Comparison of ENCODE assay signal across 20 cellular contexts in the genomic region with DNA sequence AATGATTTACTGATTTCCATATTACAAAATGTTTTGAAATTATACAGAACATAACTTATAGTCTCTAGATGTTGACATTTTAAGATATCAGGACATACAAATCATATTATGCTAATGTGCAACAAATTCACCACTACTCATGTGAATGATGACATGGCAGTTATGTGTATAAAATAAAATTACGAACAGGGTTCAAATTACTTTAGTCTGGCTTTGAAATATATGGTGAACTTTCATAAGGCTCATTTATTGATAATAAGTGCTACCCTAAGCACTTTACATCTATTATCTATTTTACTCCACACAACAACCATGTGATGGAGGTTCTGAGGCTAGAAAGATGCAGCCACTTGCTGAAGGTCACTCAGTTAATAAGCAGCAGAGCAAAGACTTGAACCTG.
DNase-seq lines count a peak whose midpoint lies in the region; ATAC-seq, FAIRE-seq and TF ChIP-seq lines count a peak whose summit lies in the region.
"Had no signal": no experiment of that assay in that cellular context is flagged by ENCODE, and none has a peak within 500 bp of the region (broad histone marks: within the 10 kb centered on the region; RNA-seq: fewer than 3 reads in every experiment).

No MANE protein-coding gene starts in this region.

- no peaks in the 10 kb centered on the region for H3K9me1 ChIP-seq in K562 (ENCODE audit: control insufficient read depth, insufficient read depth, low read length)

- H3K79me2 ChIP-seq in GM23248 (ENCODE audit: insufficient read depth) (no peaks in the 10 kb centered on the region), K562 (ENCODE audit: control insufficient read depth, insufficient read depth, low read length) (no peaks in the 10 kb centered on the region)

- H2AFZ ChIP-seq in GM23248 (peak overlapping the region; percentile 61; the same call in 1 of the 2 replicates), K562 (ENCODE audit: low read depth, low read length) (no peak overlapping the region)

- TF ChIP-seq CTCF in A549 (IDR thresholded peaks at IDR 0.05) (no peak), K562 (IDR thresholded peaks at IDR 0.05 in 2 of 3, conservative IDR thresholded peaks at IDR 0.05 in 1 of 3; ENCODE audit: insufficient read depth in 2 of 3, low read depth in 1 of 3, low read length in 3 of 3) (no peak), foreskin fibroblast (IDR thresholded peaks at IDR 0.05; ENCODE audit: low read depth, low read length) (no peak)

- WGBS in A549 (ENCODE audit: missing lambda C conversion rate) = 67% methylated on average over 1 of the region's 1 CpG
- WGBS in GM23248 (ENCODE audit: low coverage in 1 of 2, low lambda C conversion rate in 2 of 2, missing lambda C conversion rate in 2 of 2), 2 experiments = 0 to 8% methylated on average over 1 of the region's 1 CpG
- 3% methylated on average over 1 of the region's 1 CpG for WGBS in K562 (ENCODE audit: insufficient coverage, low coverage, missing lambda C conversion rate)

- no peak for TF ChIP-seq EP300 in A549 (IDR thresholded peaks at IDR 0.05)
- TF ChIP-seq EP300 in K562 (IDR thresholded peaks at IDR 0.05; ENCODE audit: low read length) = no peak

- no peak overlapping the region for H3K27ac ChIP-seq in A549
- no peak overlapping the region for H3K27ac ChIP-seq in GM23248
- no peak overlapping the region for H3K27ac ChIP-seq in K562 (ENCODE audit: extremely low read depth, low read depth, low read length)
- H3K27ac ChIP-seq: BLaER1 treated with 17β-estradiol and CSF1 and Interleukin-3, amounts not matched to agents 10 nM and 100 nM; C4-2B had no signal

- TF ChIP-seq POLR2A in A549 (IDR thresholded peaks at IDR 0.05; ENCODE audit: low read length) (no peak), K562 (conservative IDR thresholded peaks at IDR 0.05) (no peak)

- H3K9me2 ChIP-seq in GM23248 (ENCODE audit: insufficient read depth) = no peaks in the 10 kb centered on the region

- H3K36me3 ChIP-seq in GM23248 (ENCODE audit: low read depth) = no peaks in the 10 kb centered on the region
- no peaks in the 10 kb centered on the region for H3K36me3 ChIP-seq in K562 (ENCODE audit: control insufficient read depth, insufficient read depth, low read length)
- H3K36me3 ChIP-seq: BLaER1 treated with 17β-estradiol and CSF1 and Interleukin-3, amounts not matched to agents 10 nM and 100 nM had no signal

- no peak for FAIRE-seq in A549 (lab: Jason Lieb, UNC)
- FAIRE-seq in K562 (lab: Jason Lieb, UNC) = no peak
- FAIRE-seq: A204.1, D721Med, G401.6, GM12891, GM19239 had no signal

- H3K4me2 ChIP-seq in A549 (no peak overlapping the region), GM23248 (ENCODE audit: unreplicated experiment) (no peak overlapping the region), K562 (ENCODE audit: insufficient read depth, low read length) (no peak overlapping the region)
- H3K4me2 ChIP-seq: BLaER1 treated with 17β-estradiol and CSF1 and Interleukin-3, amounts not matched to agents 10 nM and 100 nM had no signal

- peaks cover 18% of the 10 kb centered on the region for H3F3A ChIP-seq in GM23248 (ENCODE audit: insufficient read depth)

- TF ChIP-seq RAD21 in A549 (conservative IDR thresholded peaks at IDR 0.05 in 1 of 2, IDR thresholded peaks at IDR 0.05 in 1 of 2) = no peak
- no peak for TF ChIP-seq RAD21 in K562 (CRISPR knock-in tag; conservative IDR thresholded peaks at IDR 0.05 in 1 of 2, IDR thresholded peaks at IDR 0.05 in 1 of 2)

- POLR2A ChIA-PET in A549 (lab: Yijun Ruan, JAX) (no interaction called here), K562 (lab: Yijun Ruan, JAX) (no interaction called here)

- H3K27me3 ChIP-seq in GM23248 (replicated peaks; ENCODE audit: insufficient read depth) (no peaks in the 10 kb centered on the region), K562 (ENCODE audit: control insufficient read depth in 2 of 2, insufficient read depth in 2 of 2, low read length in 2 of 2) (peaks cover 0 to 3% of the 10 kb centered on the region in 2 experiments; a peak in 2 of 5 replicates)
- H3K27me3 ChIP-seq: BLaER1 treated with 17β-estradiol and CSF1 and Interleukin-3, amounts not matched to agents 10 nM and 100 nM had no signal

- intact Hi-C loops in K562 (cut with micrococcal nuclease) = no loop called here

- no TSS peak for BruUV-seq in K562 (replicated peaks; lab: Mats Ljungman, UMichigan)

- H4K20me1 ChIP-seq in GM23248 (ENCODE audit: insufficient read depth) (no peaks in the 10 kb centered on the region), K562 (replicated peaks; ENCODE audit: control insufficient read depth, insufficient read depth, low read length) (no peaks in the 10 kb centered on the region)
- H4K20me1 ChIP-seq: BLaER1 treated with 17β-estradiol and CSF1 and Interleukin-3, amounts not matched to agents 10 nM and 100 nM had no signal

- H3K9me3 ChIP-seq in A549 (no peaks in the 10 kb centered on the region), GM23248 (ENCODE audit: low read depth) (no peaks in the 10 kb centered on the region), K562 (replicated peaks; ENCODE audit: control insufficient read depth, insufficient read depth, low read depth, low read length) (no peaks in the 10 kb centered on the region)
- H3K9me3 ChIP-seq: BLaER1 treated with 17β-estradiol and CSF1 and Interleukin-3, amounts not matched to agents 10 nM and 100 nM; Caco-2 had no signal

- in situ Hi-C loops in GM23248 (cut with MboI) (no loop called here), K562 (cut with MboI) (no loop called here)

- H3K9ac ChIP-seq in GM23248 (no peak overlapping the region), K562 (ENCODE audit: insufficient read depth in 1 of 2, low read depth in 2 of 2, low read length in 2 of 2) (no peak overlapping the region)
- H3K9ac ChIP-seq: BLaER1 treated with 17β-estradiol and CSF1 and Interleukin-3, amounts not matched to agents 10 nM and 100 nM had no signal

- CTCF ChIA-PET in A549 (lab: Yijun Ruan, JAX) = no interaction called here
- CTCF ChIA-PET in K562 (lab: Yijun Ruan, JAX; ENCODE audit: low intra/inter-chr PET ratio) = no interaction called here

- peaks cover 6% of the 10 kb centered on the region; the same call in 1 of the 3 replicates for H3K4me1 ChIP-seq in A549
- H3K4me1 ChIP-seq in GM23248 (ENCODE audit: insufficient read depth) = peaks cover 34% of the 10 kb centered on the region
- no peaks in the 10 kb centered on the region for H3K4me1 ChIP-seq in K562 (replicated peaks in 1 of 2; ENCODE audit: control insufficient read depth in 2 of 2, insufficient read depth in 2 of 2, low read length in 2 of 2)
- H3K4me1 ChIP-seq: Caco-2 had no signal

- H3K4me3 ChIP-seq in A549 = no peak overlapping the region
- H3K4me3 ChIP-seq in GM23248 = no peak overlapping the region
- H3K4me3 ChIP-seq in K562 = no peak overlapping the region
- H3K4me3 ChIP-seq in foreskin fibroblast (ENCODE audit: low read depth in 1 of 2, low read length in 2 of 2) = no peak overlapping the region
- H3K4me3 ChIP-seq: BLaER1 treated with 17β-estradiol and CSF1 and Interleukin-3, amounts not matched to agents 10 nM and 100 nM had no signal

- DNase-seq in A549 (ENCODE audit: low read depth in 1 of 2, low spot score in 1 of 2) = no peak
- no peak for DNase-seq in GM23248
- DNase-seq in K562 (ENCODE audit: extremely low read depth in 1 of 4, low spot score in 3 of 4) = no peak
- no peak for DNase-seq in foreskin fibroblast
- DNase-seq: 8988T; AML-193; Caco-2; Calu3; CD4-positive, alpha-beta T cell; CD8-positive, alpha-beta T cell; DMS79 treated with DMSO at 0.1 percent for 48 hours; GF-D8 had no signal

- ATAC-seq in A549 (no peak), K562 (no peak), GM21367 (IDR thresholded peaks at IDR 0.05; ENCODE audit: unreplicated experiment) (no peak)
- ATAC-seq: CD8-positive, alpha-beta T cell had no signal

TF ChIP-seq in A549, 52 proteins besides CTCF, POLR2A, EP300 and RAD21:
- peak; percentile 75 for TF ChIP-seq MAFK (IDR thresholded peaks at IDR 0.05; ENCODE audit: partially characterized antibody)
- TF ChIP-seq, protein P1, sequence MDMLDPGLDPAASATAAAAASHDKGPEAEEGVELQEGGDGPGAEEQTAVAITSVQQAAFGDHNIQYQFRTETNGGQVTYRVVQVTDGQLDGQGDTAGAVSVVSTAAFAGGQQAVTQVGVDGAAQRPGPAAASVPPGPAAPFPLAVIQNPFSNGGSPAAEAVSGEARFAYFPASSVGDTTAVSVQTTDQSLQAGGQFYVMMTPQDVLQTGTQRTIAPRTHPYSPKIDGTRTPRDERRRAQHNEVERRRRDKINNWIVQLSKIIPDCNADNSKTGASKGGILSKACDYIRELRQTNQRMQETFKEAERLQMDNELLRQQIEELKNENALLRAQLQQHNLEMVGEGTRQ (IDR thresholded peaks at IDR 0.05) = no peak

TF ChIP-seq in K562, 482 proteins besides CTCF, POLR2A, EP300 and RAD21:
- TF ChIP-seq, protein P2, sequence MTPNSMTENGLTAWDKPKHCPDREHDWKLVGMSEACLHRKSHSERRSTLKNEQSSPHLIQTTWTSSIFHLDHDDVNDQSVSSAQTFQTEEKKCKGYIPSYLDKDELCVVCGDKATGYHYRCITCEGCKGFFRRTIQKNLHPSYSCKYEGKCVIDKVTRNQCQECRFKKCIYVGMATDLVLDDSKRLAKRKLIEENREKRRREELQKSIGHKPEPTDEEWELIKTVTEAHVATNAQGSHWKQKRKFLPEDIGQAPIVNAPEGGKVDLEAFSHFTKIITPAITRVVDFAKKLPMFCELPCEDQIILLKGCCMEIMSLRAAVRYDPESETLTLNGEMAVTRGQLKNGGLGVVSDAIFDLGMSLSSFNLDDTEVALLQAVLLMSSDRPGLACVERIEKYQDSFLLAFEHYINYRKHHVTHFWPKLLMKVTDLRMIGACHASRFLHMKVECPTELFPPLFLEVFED (CRISPR knock-in tag; conservative IDR thresholded peaks at IDR 0.05) = no peak
- peak; percentile 8; the same call in 1 of the 2 replicates for TF ChIP-seq MAFF (IDR thresholded peaks at IDR 0.05; ENCODE audit: low read length)
- no peak for TF ChIP-seq ZNF436 (CRISPR knock-in tag; IDR thresholded peaks at IDR 0.05)
- peak; percentile 21; the same call in 1 of the 2 replicates for TF ChIP-seq C11orf30 (IDR thresholded peaks at IDR 0.05; ENCODE audit: low read depth)
- TF ChIP-seq MAFG (tag; conservative IDR thresholded peaks at IDR 0.05) = peak; percentile 50
- peak; percentile 3; the same call in 1 of the 2 replicates for TF ChIP-seq NFE2L1 (tag; IDR thresholded peaks at IDR 0.05; ENCODE audit: borderline replicate concordance, low read depth)
- peak; percentile 71 for TF ChIP-seq ZNF316 (IDR thresholded peaks at IDR 0.05)
